Comparison of ENCODE assay signal across 2 cellular contexts in the genomic region with DNA sequence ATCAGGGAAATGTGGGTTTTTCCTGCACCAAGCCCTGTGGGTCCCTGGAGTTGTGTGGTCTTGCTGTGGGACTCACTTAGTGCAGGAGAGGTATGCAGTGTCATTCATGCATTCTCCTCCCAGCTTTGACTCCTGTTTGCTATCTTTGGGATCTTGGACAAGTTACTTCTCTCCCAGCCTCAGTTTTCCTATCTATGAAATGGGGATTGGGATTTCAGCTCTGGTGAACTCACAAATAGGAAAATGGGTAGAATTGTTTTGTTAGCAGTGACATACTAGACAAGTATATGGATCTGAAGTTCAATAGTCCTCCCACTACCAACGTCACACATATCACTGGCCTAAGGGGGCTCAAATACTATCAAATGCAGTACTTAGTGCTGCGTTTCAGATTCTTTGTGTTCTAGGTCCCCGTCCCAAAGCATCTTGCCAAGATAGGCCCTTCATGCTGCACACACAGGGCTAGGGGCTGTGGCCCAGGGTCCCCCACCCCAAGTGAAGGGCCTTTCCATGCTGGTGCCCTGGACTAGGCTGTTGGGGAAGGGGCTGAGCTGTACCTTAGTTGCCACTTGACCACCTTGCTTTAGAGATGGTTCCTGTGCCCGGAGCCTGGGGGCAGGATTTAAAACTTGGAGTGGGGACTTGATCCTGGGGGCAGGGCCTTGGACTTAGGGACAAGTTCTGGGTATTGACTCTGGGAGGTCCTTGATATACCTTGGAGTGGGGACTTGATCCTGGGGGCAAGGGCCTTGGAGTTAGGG.
A peak's percentile ranks its signal among the peaks of the same experiment; 100 is the strongest.
TF ChIP-seq lines count a peak whose summit lies in the region.

No MANE protein-coding gene starts in this region.

TF ChIP-seq in HepG2, 621 proteins besides CTCF, POLR2A, EP300 and RAD21:
- TF ChIP-seq YY1 (IDR thresholded peaks at IDR 0.05; ENCODE audit: insufficient read depth, insufficient replicate concordance, low read depth, low read length), result no peak
- TF ChIP-seq ZNF629 (CRISPR knock-in tag; conservative IDR thresholded peaks at IDR 0.05), result peak; percentile 80

TF ChIP-seq in H1, 55 proteins besides CTCF, POLR2A, EP300 and RAD21:
- TF ChIP-seq TCF12 (IDR thresholded peaks at IDR 0.05; ENCODE audit: low read depth, low read length) (no peak), KDM1A (IDR thresholded peaks at IDR 0.05; ENCODE audit: borderline replicate concordance, low read length) (peak; percentile 52; the same call in 1 of the 2 replicates), MAFK (IDR thresholded peaks at IDR 0.05; ENCODE audit: low read depth, low read length) (no peak)
